In genomic region chr19:15448014-15448777, GRCh38 we compare ENCODE assay signal across 12 cellular contexts. TPM values are rescaled to one million over a fixed set of nuclear protein-coding genes. Genes with fewer than 3 reads are reported as not detected.
A peak's percentile ranks its signal among the peaks of the same experiment; 100 is the strongest.
DNase-seq lines count a peak whose midpoint lies in the region; TF ChIP-seq lines count a peak whose summit lies in the region.
"Had no signal": no experiment of that assay in that cellular context is flagged by ENCODE, and none has a peak within 500 bp of the region (broad histone marks: within the 10 kb centered on the region; RNA-seq: fewer than 3 reads in every experiment).

No MANE protein-coding gene starts in this region.

- H3K27me3 Mint-ChIP-seq in IgD-negative memory B cell = no peaks in the 10 kb centered on the region
- H3K27me3 Mint-ChIP-seq in neural crest cell (ENCODE audit: low read depth) = peaks cover 21% of the 10 kb centered on the region

- H3K4me1 Mint-ChIP-seq in IgD-negative memory B cell (peaks cover 0 to 6% (median 3%) of the 10 kb centered on the region in 3 donors), neural crest cell (peaks cover 17% of the 10 kb centered on the region)

- H3K27ac ChIP-seq in dorsolateral prefrontal cortex = no peak overlapping the region
- H3K27ac ChIP-seq: 22Rv1, KMS-11 had no signal

- intact Hi-C loops in dorsolateral prefrontal cortex (cut with DNase I) = loop anchor here in 1 of 2 donors (2.0 kb wide), 1 partner anchor 15 kb away; no protein-coding TSS in a partner anchor

- peaks cover 0 to 13% (median 5%) of the 10 kb centered on the region in 45 donors for H3K27me3 ChIP-seq in dorsolateral prefrontal cortex

- H3K9me3 Mint-ChIP-seq in IgD-negative memory B cell (peaks cover 0 to 2% (median 0%) of the 10 kb centered on the region in 3 donors), neural crest cell (peaks cover 3% of the 10 kb centered on the region)

- peaks cover 2% of the 10 kb centered on the region for H3K36me3 Mint-ChIP-seq in IgD-negative memory B cell
- peaks cover 3% of the 10 kb centered on the region for H3K36me3 Mint-ChIP-seq in neural crest cell (ENCODE audit: low read depth)

- TF ChIP-seq CTCF in dorsolateral prefrontal cortex (IDR thresholded peaks at IDR 0.05 in 54 of 56, conservative IDR thresholded peaks at IDR 0.05 in 2 of 56; ENCODE audit: low read depth in 1 of 56, partially characterized antibody in 56 of 56) (no peak), neural crest cell (conservative IDR thresholded peaks at IDR 0.05) (no peak)

- H3K4me3 Mint-ChIP-seq in IgD-negative memory B cell (peak overlapping the region; percentile 75 to 91 (median 84)), neural crest cell (peak overlapping the region; percentile 92)

- H3K27ac Mint-ChIP-seq in IgD-negative memory B cell = peak overlapping the region; percentile 4 to 82 (median 58)
- H3K27ac Mint-ChIP-seq in neural crest cell (ENCODE audit: unreplicated experiment) = no peak overlapping the region

- DNase-seq in DMS 273 (lab: John Stamatoyannopoulos, UW; ENCODE audit: unreplicated experiment) (peak; percentile 45), DMS 273 treated with DMSO at 0.1 percent for 48 hours (lab: John Stamatoyannopoulos, UW) (no peak), dorsolateral prefrontal cortex (no peak), neural crest cell (ENCODE audit: low read depth, low spot score) (no peak), nucleus accumbens (lab: John Stamatoyannopoulos, UW) (no peak), putamen (ENCODE audit: low spot score) (no peak)
- DNase-seq in activated CD4-positive, CD25-positive, alpha-beta regulatory T cell treated with anti-CD3 and anti-CD28 coated beads, Interleukin-2, amount 50 U/mL, for 72 hours = no peak

- peak overlapping the region in 44 of 59 donors; percentile 60 to 89 (median 77) for H3K4me3 ChIP-seq in dorsolateral prefrontal cortex

RNA-seq across cellular contexts. Expression of gene WIZ, which starts 1.6 kb away (rescaled TPM):
- polyA plus RNA-seq in IgD-negative memory B cell = 1.8 TPM
- total RNA-seq in dorsolateral prefrontal cortex (10 to 100 TPM; 26.2 to 74.6 (median 41.4) TPM), neural crest cell (77.1 and 80.2 TPM in 2 replicates)

RNA-seq across cellular contexts. Expression of gene RASAL3, which starts 16.1 kb away (rescaled TPM):
- polyA plus RNA-seq in IgD-negative memory B cell = 27.0 TPM
- total RNA-seq in dorsolateral prefrontal cortex (10 to 100 TPM in 3 of 120 experiments, 1 to 10 TPM in 113, under 1 TPM in 4; 0.28 to 11.0 (median 3.1) TPM), neural crest cell (not detected in 2 replicates)

RNA-seq across cellular contexts. Expression of gene AKAP8L, which starts 29.4 kb away (rescaled TPM):
- polyA plus RNA-seq in IgD-negative memory B cell = 99.6 TPM
- total RNA-seq in dorsolateral prefrontal cortex (100 to 1,000 TPM; 104 to 260 (median 142) TPM), neural crest cell (154 and 163 TPM in 2 replicates)

RNA-seq across cellular contexts. Expression of gene PGLYRP2, which starts 31.1 kb away (rescaled TPM):
- polyA plus RNA-seq in IgD-negative memory B cell = not detected
- under 1 TPM in 1 of 120 experiments, not detected in 119; 0.18 TPM for total RNA-seq in dorsolateral prefrontal cortex
- total RNA-seq in neural crest cell = not detected in 2 replicates
- total RNA-seq: dermis microvascular lymphatic vessel endothelial cell, renal cortical epithelial cell had no signal
